1 cellular context compared by ENCODE assay signal in genomic region chr5:58450811-58451629, GRCh38.
TF ChIP-seq lines count a peak whose summit lies in the region.

No MANE protein-coding gene starts in this region.

TF ChIP-seq in IMR-90, 13 proteins besides CTCF, POLR2A, EP300 and RAD21:
- no peak for TF ChIP-seq RCOR1 (IDR thresholded peaks at IDR 0.05; ENCODE audit: insufficient replicate concordance, low read length)
- TF ChIP-seq USF2 (IDR thresholded peaks at IDR 0.05; ENCODE audit: low read depth, low read length) = no peak
